Comparison of ENCODE assay signal across 16 cellular contexts in the genomic region with DNA sequence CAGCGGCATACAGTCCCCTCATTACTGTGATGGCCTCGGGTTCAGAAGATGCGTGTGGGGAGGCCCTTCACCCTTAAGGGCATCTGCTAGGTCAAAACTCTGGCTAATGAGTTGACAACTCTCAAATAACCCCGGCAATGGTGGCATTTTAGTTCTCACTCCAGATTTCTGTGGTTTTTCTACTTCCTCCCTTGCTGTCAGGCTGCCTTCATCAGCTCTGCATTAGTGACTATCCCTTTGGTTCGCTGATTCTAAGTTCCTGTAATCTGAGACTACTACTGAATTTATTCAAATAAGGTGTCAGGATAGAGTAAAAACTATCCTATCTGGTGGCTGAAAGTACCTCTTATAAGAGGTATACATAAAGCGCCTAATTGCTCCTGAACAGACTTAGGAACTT.
A peak's percentile ranks its signal among the peaks of the same experiment; 100 is the strongest.
DNase-seq lines count a peak whose midpoint lies in the region; ATAC-seq and TF ChIP-seq lines count a peak whose summit lies in the region.
"Had no signal": no experiment of that assay in that cellular context is flagged by ENCODE, and none has a peak within 500 bp of the region (broad histone marks: within the 10 kb centered on the region; RNA-seq: fewer than 3 reads in every experiment).

No MANE protein-coding gene starts in this region.

- no peaks in the 10 kb centered on the region for H3K9me3 Mint-ChIP-seq in endodermal cell
- H3K9me3 Mint-ChIP-seq: central memory CD8-positive, alpha-beta T cell had no signal

- peaks cover 3% of the 10 kb centered on the region for H3K4me1 ChIP-seq in endodermal cell (ENCODE audit: control insufficient read depth, insufficient read depth, low read length)

- ATAC-seq in GM19395 (IDR thresholded peaks at IDR 0.05; ENCODE audit: unreplicated experiment) (peak; percentile 78), HG03432 (IDR thresholded peaks at IDR 0.05; ENCODE audit: unreplicated experiment) (peak; percentile 50), omental fat pad (ENCODE audit: low FRiP score) (no peak)
- ATAC-seq: naive thymus-derived CD4-positive, alpha-beta T cell had no signal

- H3K9me3 ChIP-seq in endodermal cell (ENCODE audit: control insufficient read depth, low read length), result no peaks in the 10 kb centered on the region

- intact Hi-C loops in posterior vena cava (cut with DNase I), result no loop called here

- no peak overlapping the region for H3K4me3 ChIP-seq in endodermal cell (ENCODE audit: low read length)
- H3K4me3 ChIP-seq: SK-N-MC had no signal

- H3K9ac ChIP-seq in endodermal cell (ENCODE audit: extremely low read depth, low read length, poor library complexity, severe bottlenecking), result no peak overlapping the region

- 91 to 92% methylated on average over 5 to 6 of the region's 6 CpGs for WGBS in endodermal cell (ENCODE audit: insufficient coverage in 1 of 2, insufficient read length in 1 of 2), 2 experiments

- no peak overlapping the region for H3K27ac ChIP-seq in endodermal cell (ENCODE audit: low read depth, low read length)
- H3K27ac ChIP-seq: SK-N-MC had no signal

- no peaks in the 10 kb centered on the region for H3K27me3 Mint-ChIP-seq in endodermal cell (ENCODE audit: insufficient read depth)

- TF ChIP-seq CTCF in endodermal cell (conservative IDR thresholded peaks at IDR 0.05) (no peak), omental fat pad (IDR thresholded peaks at IDR 0.05) (no peak)

- H3K4me1 Mint-ChIP-seq in endodermal cell, result peaks cover 3% of the 10 kb centered on the region
- H3K4me1 Mint-ChIP-seq: central memory CD8-positive, alpha-beta T cell; naive thymus-derived CD4-positive, alpha-beta T cell had no signal

- no peaks in the 10 kb centered on the region for H3K27me3 ChIP-seq in endodermal cell (ENCODE audit: control insufficient read depth, insufficient read depth, low read length, poor library complexity, severe bottlenecking)

- H3K4me3 Mint-ChIP-seq in endodermal cell, result no peak overlapping the region
- H3K4me3 Mint-ChIP-seq: central memory CD8-positive, alpha-beta T cell; naive thymus-derived CD4-positive, alpha-beta T cell had no signal

- H3K27ac Mint-ChIP-seq in endodermal cell, result no peak overlapping the region
- H3K27ac Mint-ChIP-seq: naive thymus-derived CD4-positive, alpha-beta T cell had no signal

- H3K36me3 Mint-ChIP-seq in endodermal cell (ENCODE audit: low read depth), result no peaks in the 10 kb centered on the region
- H3K36me3 Mint-ChIP-seq: naive thymus-derived CD4-positive, alpha-beta T cell had no signal

- H3K36me3 ChIP-seq in endodermal cell (ENCODE audit: control insufficient read depth, insufficient read depth, low read length), result no peaks in the 10 kb centered on the region

- DNase-seq in CD1c-positive myeloid dendritic cell (ENCODE audit: extremely low spot score), result peak; percentile 1
- peak; percentile 4 for DNase-seq in SW480 (ENCODE audit: low spot score)
- DNase-seq in endodermal cell, result no peak
- DNase-seq in omental fat pad (ENCODE audit: low spot score), result no peak
- DNase-seq in posterior vena cava (ENCODE audit: low spot score), result no peak
- DNase-seq in NCI-H2196 treated with DMSO at 0.1 percent for 48 hours (lab: John Stamatoyannopoulos, UW; ENCODE audit: unreplicated experiment), result no peak
- DNase-seq: activated CD4-positive, alpha-beta T cell treated with anti-CD3 and anti-CD28 coated beads, Interleukin-2, amount 50 U/mL, for 1 hour; activated gamma-delta T cell treated with Interleukin-2 at 50 U/mL for 16 hours; islet precursor cell; naive thymus-derived CD4-positive, alpha-beta T cell; NCI-H1092 treated with DMSO at 0.1 percent for 48 hours; NCI-H526 treated with DMSO at 0.1 percent for 48 hours had no signal

Comparison
In these comparisons a context has a peak if more than half of its experiments do, and no peak if none do; other contexts are left out.
1. DNase-seq: peak in CD1c-positive myeloid dendritic cell (single experiment) and SW480 (single experiment); none in endodermal cell (single experiment), omental fat pad (single experiment), posterior vena cava (single experiment) and NCI-H2196 treated with DMSO at 0.1 percent for 48 hours (single experiment).